8 cellular contexts compared by ENCODE assay signal in genomic region chr5:139482050-139482889, GRCh38. TPM values are rescaled to one million over a fixed set of nuclear protein-coding genes. Genes with fewer than 3 reads are reported as not detected.
DNase-seq lines count a peak whose midpoint lies in the region; ATAC-seq and TF ChIP-seq lines count a peak whose summit lies in the region.

Gene STING1, minus strand, starts transcription at chr5:139482758. Its CDS starts 1,054 bp downstream, at chr5:139481704.

- peak; percentile 71 for DNase-seq in COLO829 (ENCODE audit: low spot score)
- peak; percentile 97 for DNase-seq in HCEC 1CT
- DNase-seq in NCI-H2196 treated with DMSO at 0.1 percent for 48 hours (lab: John Stamatoyannopoulos, UW; ENCODE audit: unreplicated experiment): peak; percentile 88
- peak; percentile 48 to 53 for DNase-seq in activated CD4-positive, alpha-beta T cell treated with anti-CD3 and anti-CD28 coated beads for 4 hours
- DNase-seq in dermis microvascular lymphatic vessel endothelial cell (ENCODE audit: low read depth in 2 of 2): peak; percentile 47 to 90
- DNase-seq in mesenteric fat pad (ENCODE audit: low spot score): no peak
- peak; percentile 74 for DNase-seq in stimulated activated naive CD8-positive, alpha-beta T cell treated with anti-CD3 and anti-CD28 coated beads, Interleukin-15, Interleukin-2, amounts not matched to agents 100 U/mL and 50 U/mL, for 24 hours
- DNase-seq in progenitor cell of endocrine pancreas (ENCODE audit: low spot score, unreplicated experiment): no peak

- peaks cover 4% of the 10 kb centered on the region for H3K27me3 Mint-ChIP-seq in progenitor cell of endocrine pancreas

- H3K36me3 Mint-ChIP-seq in progenitor cell of endocrine pancreas (ENCODE audit: insufficient read depth): no peaks in the 10 kb centered on the region

- no peak for TF ChIP-seq CTCF in progenitor cell of endocrine pancreas (IDR thresholded peaks at IDR 0.05; ENCODE audit: unreplicated experiment)

- ATAC-seq in stimulated activated naive CD8-positive, alpha-beta T cell treated with anti-CD3 and anti-CD28 coated beads, Interleukin-15, Interleukin-2, amounts not matched to agents 100 U/mL and 50 U/mL, for 24 hours: peak; percentile 75

- H3K27ac Mint-ChIP-seq in progenitor cell of endocrine pancreas: no peak within 1 kb of the TSS

- no peaks in the 10 kb centered on the region for H3K4me1 Mint-ChIP-seq in progenitor cell of endocrine pancreas (ENCODE audit: low read depth)

- H3K4me3 Mint-ChIP-seq in progenitor cell of endocrine pancreas (ENCODE audit: low read depth): no peak within 1 kb of the TSS

- H3K9me3 Mint-ChIP-seq in progenitor cell of endocrine pancreas (ENCODE audit: low read depth): no peaks in the 10 kb centered on the region

RNA-seq across cellular contexts. Expression of gene STING1, which starts in this region (rescaled TPM):
- total RNA-seq in dermis microvascular lymphatic vessel endothelial cell (34.8 and 54.0 TPM in 2 replicates), mesenteric fat pad (52.5 TPM), progenitor cell of endocrine pancreas (0.53 TPM in 1 of 2 replicates, not detected in the other)

Comparison
In these comparisons a context has a peak if more than half of its experiments do, and no peak if none do; other contexts are left out.
1. RNA of gene STING1 (total RNA-seq): 34.8 to 54.0 TPM in dermis microvascular lymphatic vessel endothelial cell and 52.5 TPM in mesenteric fat pad (single experiment); 0.53 TPM in progenitor cell of endocrine pancreas; every median in the first group is over 10 times any median in the second.
2. DNase-seq: peak in COLO829 (single experiment), HCEC 1CT (single experiment), NCI-H2196 treated with DMSO at 0.1 percent for 48 hours (single experiment), activated CD4-positive, alpha-beta T cell treated with anti-CD3 and anti-CD28 coated beads for 4 hours (2 of 2), dermis microvascular lymphatic vessel endothelial cell (2 of 2) and stimulated activated naive CD8-positive, alpha-beta T cell treated with anti-CD3 and anti-CD28 coated beads, Interleukin-15, Interleukin-2, amounts not matched to agents 100 U/mL and 50 U/mL, for 24 hours (single experiment); none in mesenteric fat pad (single experiment) and progenitor cell of endocrine pancreas (single experiment).